Comparison of ENCODE assay signal across 13 cellular contexts in genomic region chr20:10216146-10216741, GRCh38. TPM values are rescaled to one million over a fixed set of nuclear protein-coding genes. Genes with fewer than 3 reads are reported as not detected.
DNase-seq lines count a peak whose midpoint lies in the region; ATAC-seq, FAIRE-seq and TF ChIP-seq lines count a peak whose summit lies in the region.
"Had no signal": no experiment of that assay in that cellular context is flagged by ENCODE, and none has a peak within 500 bp of the region (broad histone marks: within the 10 kb centered on the region; RNA-seq: fewer than 3 reads in every experiment).

No MANE protein-coding gene starts in this region.

- WGBS in A549 (ENCODE audit: missing lambda C conversion rate) = 45% methylated on average over 3 of the region's 3 CpGs
- WGBS in HepG2 (ENCODE audit: low lambda C conversion rate) = 15% methylated on average over 3 of the region's 3 CpGs

- H4K20me1 ChIP-seq in HepG2 (ENCODE audit: insufficient read depth, low read length) = no peaks in the 10 kb centered on the region; the same call in 1 of the 2 replicates

- H3K9me3 ChIP-seq in A549 (no peaks in the 10 kb centered on the region), HepG2 (ENCODE audit: low read length) (no peaks in the 10 kb centered on the region)
- H3K9me3 ChIP-seq: heart right ventricle, sigmoid colon, tibial nerve had no signal

- H3K27me3 ChIP-seq in H7 (ENCODE audit: control insufficient read depth, insufficient read depth, low read length) = peaks cover 4% of the 10 kb centered on the region; the same call in 1 of the 2 replicates
- H3K27me3 ChIP-seq in kidney epithelial cell (ENCODE audit: control insufficient read depth, insufficient read depth, low read length) = no peaks in the 10 kb centered on the region
- 0 out of 5 replicates have a peak, but pooled peaks cover 0 to 1% of the 10 kb centered on the region in 2 experiments for H3K27me3 ChIP-seq in HepG2 (ENCODE audit: control insufficient read depth in 1 of 2, insufficient read depth in 2 of 2, low read length in 2 of 2)

- DNase-seq in A549 (ENCODE audit: low read depth in 1 of 2, low spot score in 1 of 2) = no peak
- DNase-seq in H7 = peak; percentile 11
- peak; percentile 57 for DNase-seq in amniotic epithelial cell (ENCODE audit: low read depth)
- peak; percentile 55 for DNase-seq in kidney epithelial cell (ENCODE audit: low read depth)
- no peak for DNase-seq in NCI-H2081 (lab: John Stamatoyannopoulos, UW)
- DNase-seq in NCI-H1105 treated with DMSO at 0.1 percent for 48 hours (lab: John Stamatoyannopoulos, UW) = no peak
- no peak for DNase-seq in HepG2 (ENCODE audit: low spot score)
- DNase-seq: activated naive CD4-positive, alpha-beta T cell treated with anti-CD3 and anti-CD28 coated beads for 36 hours; heart right ventricle; sigmoid colon had no signal

- H3K36me3 ChIP-seq in H7 (replicated peaks; ENCODE audit: control insufficient read depth, insufficient read depth, low read length) = no peaks in the 10 kb centered on the region
- H3K36me3 ChIP-seq in kidney epithelial cell (ENCODE audit: control insufficient read depth, insufficient read depth, low read length) = no peaks in the 10 kb centered on the region
- no peaks in the 10 kb centered on the region for H3K36me3 ChIP-seq in HepG2 (replicated peaks in 1 of 2; ENCODE audit: control insufficient read depth in 1 of 2, insufficient read depth in 2 of 2, low read length in 2 of 2)
- H3K36me3 ChIP-seq: heart right ventricle, sigmoid colon, tibial nerve had no signal

- peak overlapping the region; percentile 75 for H3K4me2 ChIP-seq in A549
- H3K4me2 ChIP-seq in HepG2 (ENCODE audit: low read depth, low read length) = no peak overlapping the region

- no TSS peak for BruUV-seq in HepG2 (replicated peaks; lab: Mats Ljungman, UMichigan)

- in situ Hi-C loops in HepG2 (cut with HindIII; ENCODE audit: extremely low pct_ligation_motif_present, low pct_unique_long_range_greater_than_20kb) = no loop called here

- TF ChIP-seq RAD21 in A549 (conservative IDR thresholded peaks at IDR 0.05 in 1 of 2, IDR thresholded peaks at IDR 0.05 in 1 of 2) (no peak), HepG2 (CRISPR knock-in tag; IDR thresholded peaks at IDR 0.05) (no peak)

- CTCF ChIA-PET in A549 (lab: Yijun Ruan, JAX) (interaction anchor here (1.0 to 6.9 kb wide), 5 partner anchors 9 to 598 kb away, joined by 3 to 37 read pairs (median 4); no protein-coding TSS in a partner anchor), HepG2 (lab: Yijun Ruan, JAX; ENCODE audit: low intra/inter-chr PET ratio, low total read pairs) (no interaction called here)

- no peak for FAIRE-seq in A549 (lab: Jason Lieb, UNC)
- FAIRE-seq in HepG2 (lab: Jason Lieb, UNC) = no peak

- no peaks in the 10 kb centered on the region for H3K79me2 ChIP-seq in HepG2 (ENCODE audit: insufficient read depth, low read length)

- intact Hi-C loops in HepG2 (cut with micrococcal nuclease; ENCODE audit: unreplicated experiment) = no loop called here

- ATAC-seq in A549 (no peak), HepG2 (no peak), GM18907 (IDR thresholded peaks at IDR 0.05; ENCODE audit: unreplicated experiment) (no peak)
- ATAC-seq: heart right ventricle had no signal

- TF ChIP-seq POLR2A in A549 (IDR thresholded peaks at IDR 0.05; ENCODE audit: low read length) (no peak), HepG2 (IDR thresholded peaks at IDR 0.05; ENCODE audit: insufficient read depth in 1 of 2, low read depth in 2 of 2, low read length in 2 of 2) (no peak)

- TF ChIP-seq EP300 in A549 (IDR thresholded peaks at IDR 0.05) = no peak
- TF ChIP-seq EP300 in HepG2 (IDR thresholded peaks at IDR 0.05; ENCODE audit: low read depth in 2 of 2, low read length in 2 of 2) = no peak
- no peak for TF ChIP-seq EP300 in HepG2 (CRISPR knock-in tag; IDR thresholded peaks at IDR 0.05; ENCODE audit: borderline replicate concordance)

- H3K4me3 ChIP-seq in A549 (no peak overlapping the region), H7 (ENCODE audit: insufficient read depth, low read depth, low read length) (no peak overlapping the region), kidney epithelial cell (ENCODE audit: low read depth, low read length) (no peak overlapping the region), HepG2 (replicated peaks in 1 of 3; ENCODE audit: insufficient read depth in 1 of 3, low read depth in 2 of 3, low read length in 3 of 3) (no peak overlapping the region)
- H3K4me3 ChIP-seq: sigmoid colon had no signal

- H3K4me1 ChIP-seq in A549 = peaks cover 32% of the 10 kb centered on the region
- H3K4me1 ChIP-seq in HepG2 (ENCODE audit: insufficient read depth, low read length) = no peaks in the 10 kb centered on the region

- POLR2A ChIA-PET in A549 (lab: Yijun Ruan, JAX) = interaction anchor here (0.7 kb wide), 1 partner anchor 1062 kb away, joined by 3 read pairs; no protein-coding TSS in a partner anchor
- POLR2A ChIA-PET in HepG2 (lab: Yijun Ruan, JAX) = no interaction called here

- H3K27ac ChIP-seq in A549 (peak overlapping the region; percentile 54 to 77), HepG2 (ENCODE audit: extremely low read length, insufficient read depth, low read length) (no peak overlapping the region)
- H3K27ac ChIP-seq: heart right ventricle, sigmoid colon, tibial nerve had no signal

- no peak overlapping the region for H2AFZ ChIP-seq in HepG2 (ENCODE audit: low read length)

- TF ChIP-seq CTCF in A549 (IDR thresholded peaks at IDR 0.05) (no peak), kidney epithelial cell (IDR thresholded peaks at IDR 0.05; ENCODE audit: insufficient read depth, low read length, poor library complexity, severe bottlenecking) (no peak), HepG2 (CRISPR knock-in tag; IDR thresholded peaks at IDR 0.05) (no peak)

- no peak overlapping the region for H3K9ac ChIP-seq in HepG2 (ENCODE audit: insufficient read depth, low read depth, low read length)

TF ChIP-seq in A549, 52 proteins besides CTCF, POLR2A, EP300 and RAD21:
- TF ChIP-seq HOXA7 (CRISPR knock-in tag; IDR thresholded peaks at IDR 0.05) = peak; percentile 65; the same call in 1 of the 2 replicates
- TF ChIP-seq KDM1A (IDR thresholded peaks at IDR 0.05; ENCODE audit: low read depth) = no peak

TF ChIP-seq in HepG2, 621 proteins besides CTCF, POLR2A, EP300 and RAD21:
- TF ChIP-seq HOXA5 (CRISPR knock-in tag; IDR thresholded peaks at IDR 0.05) (no peak), PAX8 (CRISPR knock-in tag; IDR thresholded peaks at IDR 0.05; ENCODE audit: borderline replicate concordance) (no peak), GLI4 (CRISPR knock-in tag; IDR thresholded peaks at IDR 0.05; ENCODE audit: borderline replicate concordance) (no peak), FOXA3 (CRISPR knock-in tag; IDR thresholded peaks at IDR 0.05) (no peak), GZF1 (CRISPR knock-in tag; IDR thresholded peaks at IDR 0.05) (no peak), SMAD3 (CRISPR knock-in tag; IDR thresholded peaks at IDR 0.05) (no peak), EZH2 (conservative IDR thresholded peaks at IDR 0.05; ENCODE audit: low read depth, low read length) (no peak), SNAI1 (CRISPR knock-in tag; IDR thresholded peaks at IDR 0.05; ENCODE audit: borderline replicate concordance) (no peak)
TF ChIP-seq in HepG2: peak in this region for 0.

RNA-seq across cellular contexts. Expression of gene SNAP25, which starts 2.4 kb away (rescaled TPM):
- polyA plus RNA-seq in A549 (2011; rRNA removed) (53.6 and 54.8 TPM in 2 replicates), A549 (2017; fragmentation: RNase III; extraction: RNeasy Plus Mini Kit Qiagen cat#74134 plus additional on column Dnase treatment) (32.8 to 39.6 TPM (median 33.2 TPM) in 3 replicates), HepG2 (2011; rRNA removed) (not detected in 2 replicates)
- 23.2 and 27.1 TPM in 2 replicates for polyA plus RNA-seq in A549 (2012; cell fraction: cytosol; rRNA removed)
- 32.8 and 56.3 TPM in 2 replicates for polyA plus RNA-seq in A549 (2012; cell fraction: nucleus; rRNA removed)
- polyA minus RNA-seq in A549 (2011; rRNA and poly(A)+ RNA removed) = 31.0 and 32.0 TPM in 2 replicates
- 0.62 and 0.70 TPM in 2 replicates for total RNA-seq in H7 (2014; rRNA removed; shearing (Covaris generic))
- total RNA-seq in kidney epithelial cell (0.62 and 1.0 TPM in 2 replicates), HepG2 (2016; rRNA removed; fragmentation: Illumina TruSeq; extraction: Trizol) (not detected in 2 replicates)
- total RNA-seq in HepG2 (2016; cell fraction: cytosol; rRNA removed; fragmentation: Illumina TruSeq; extraction: Trizol; ENCODE audit: low read depth) = not detected in 2 replicates
- total RNA-seq in HepG2 (2016; cell fraction: insoluble cytoplasmic fraction; rRNA removed; fragmentation: Illumina TruSeq; extraction: Trizol) = not detected in 2 replicates
- total RNA-seq in HepG2 (2016; cell fraction: membrane; rRNA removed; fragmentation: Illumina TruSeq; extraction: Trizol) = not detected in 2 replicates
- not detected in 2 replicates for total RNA-seq in HepG2 (2016; cell fraction: nucleus; rRNA removed; fragmentation: Illumina TruSeq; extraction: Trizol)
- polyA plus RNA-seq in HepG2 (2011; cell fraction: cytosol; rRNA removed) = not detected in 2 replicates
- polyA plus RNA-seq in HepG2 (2011; cell fraction: nucleus; rRNA removed) = not detected in 2 replicates
- 0.15 TPM in 1 of 2 replicates, not detected in the other for polyA plus RNA-seq in HepG2 (2012)
- not detected in 2 replicates for polyA plus RNA-seq in HepG2 (2016; cell fraction: cytosol; fragmentation: Illumina TruSeq; extraction: Trizol; ENCODE audit: low read depth)
- polyA plus RNA-seq in HepG2 (2016; cell fraction: insoluble cytoplasmic fraction; fragmentation: Illumina TruSeq; extraction: Trizol; ENCODE audit: low read depth) = not detected in 2 replicates
- polyA plus RNA-seq in HepG2 (2016; cell fraction: membrane; fragmentation: Illumina TruSeq; extraction: Trizol; ENCODE audit: low read depth) = not detected in 2 replicates
- not detected in 2 replicates for polyA plus RNA-seq in HepG2 (2016; cell fraction: nucleus; fragmentation: Illumina TruSeq; extraction: Trizol; ENCODE audit: insufficient read depth, low read depth)
- 8.1 TPM in 1 of 2 replicates, not detected in the other for polyA minus RNA-seq in HepG2 (2011; rRNA and poly(A)+ RNA removed; ENCODE audit: low replicate concordance)
- polyA minus RNA-seq in HepG2 (2011; cell fraction: cytosol; rRNA and poly(A)+ RNA removed) = not detected in 2 replicates
- polyA minus RNA-seq in HepG2 (2011; cell fraction: nucleus; rRNA and poly(A)+ RNA removed) = not detected in 2 replicates
- total RNA-seq: activated naive CD4-positive, alpha-beta T cell treated with anti-CD3 and anti-CD28 coated beads for 36 hours; dermis microvascular lymphatic vessel endothelial cell had no signal

Comparison
In these comparisons a context has a peak if more than half of its experiments do, and no peak if none do; other contexts are left out.
1. DNase-seq: peak in H7 (single experiment), amniotic epithelial cell (single experiment) and kidney epithelial cell (single experiment); none in A549 (0 of 2), NCI-H2081 (0 of 2), NCI-H1105 treated with DMSO at 0.1 percent for 48 hours (single experiment) and HepG2 (single experiment).
2. Of the 38 proteins assayed by ChIP-seq in both HepG2 and A549: peak only in HepG2: none; only in A549: HOXA7; in both: none; in neither: 37.